In the genomic region with DNA sequence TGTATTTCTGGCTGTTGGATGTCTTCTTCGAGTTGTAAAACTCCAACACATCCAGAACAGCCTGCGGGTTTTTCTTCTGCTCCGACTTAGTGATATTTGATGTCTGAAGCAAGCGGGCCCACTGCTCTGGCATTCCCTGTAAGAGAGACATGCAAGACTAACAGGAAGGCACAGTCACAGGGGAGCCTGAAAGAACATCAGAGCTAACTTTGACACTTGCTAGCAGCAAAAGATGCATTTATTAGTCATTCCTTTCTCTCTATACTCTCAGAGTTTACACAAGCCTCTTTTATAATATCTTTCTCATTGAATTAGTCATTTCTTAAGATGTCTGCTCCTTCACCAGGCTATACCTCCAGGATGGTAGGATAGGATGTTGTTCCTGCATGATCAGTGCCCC, we compare ENCODE assay signal across 23 cellular contexts.
DNase-seq lines count a peak whose midpoint lies in the region; ATAC-seq and TF ChIP-seq lines count a peak whose summit lies in the region.
"Had no signal": no experiment of that assay in that cellular context is flagged by ENCODE, and none has a peak within 500 bp of the region (broad histone marks: within the 10 kb centered on the region; RNA-seq: fewer than 3 reads in every experiment).

No MANE protein-coding gene starts in this region.

- peaks cover 60% of the 10 kb centered on the region for H3K36me3 Mint-ChIP-seq in WTC11
- H3K36me3 Mint-ChIP-seq in osteocyte (ENCODE audit: unreplicated experiment) = no peaks in the 10 kb centered on the region

- POLR2A ChIA-PET in WTC11 (lab: Charles Lee) = no interaction called here

- H3K4me3 ChIP-seq in epithelial cell of esophagus (ENCODE audit: low read length) = no peak overlapping the region
- H3K4me3 ChIP-seq: body of pancreas, upper lobe of right lung had no signal

- no peak overlapping the region for H3K4me3 Mint-ChIP-seq in WTC11
- H3K4me3 Mint-ChIP-seq in osteocyte (ENCODE audit: unreplicated experiment) = no peak overlapping the region
- H3K4me3 Mint-ChIP-seq: activated naive CD8-positive, alpha-beta T cell treated with anti-CD3 and anti-CD28 coated beads, Interleukin-2, amount 10 ng/mL, durations not matched to agents 7 days and 5 days; CD4-positive, CD25-positive, alpha-beta regulatory T cell; endodermal cell had no signal

- peak; percentile 85 for DNase-seq in HT1080 (ENCODE audit: low read depth)
- DNase-seq in WTC11 (ENCODE audit: low spot score) = no peak
- DNase-seq in epithelial cell of esophagus (ENCODE audit: low read depth) = peak; percentile 36
- no peak for DNase-seq in osteocyte (ENCODE audit: extremely low spot score, unreplicated experiment)
- DNase-seq in NCI-H2029 (lab: John Stamatoyannopoulos, UW) = no peak
- DNase-seq in amniotic stem cell (lab: John Stamatoyannopoulos, UW) = no peak
- no peak for DNase-seq in islet precursor cell
- no peak for DNase-seq in GM03348 (ENCODE audit: low spot score)
- DNase-seq: activated CD4-positive, alpha-beta T cell treated with anti-CD3 and anti-CD28 coated beads, Interleukin-2, amount 50 U/mL, for 48 hours; activated CD8-positive, alpha-beta memory T cell treated with anti-CD3 and anti-CD28 coated beads, Interleukin-2, amount 50 U/mL, for 4 hours; activated naive CD8-positive, alpha-beta T cell treated with anti-CD3 and anti-CD28 coated beads, Interleukin-2, amount 10 ng/mL, durations not matched to agents 7 days and 5 days; body of pancreas; CD4-positive, CD25-positive, alpha-beta regulatory T cell; cortex of kidney; endodermal cell; KG1; left cardiac atrium; mammary epithelial cell; MV-4-11; NCI-H1694; NCI-H526; small intestine; upper lobe of right lung had no signal

- H3K27ac Mint-ChIP-seq in WTC11 (peak overlapping the region; percentile 24; the same call in 1 of the 2 replicates), osteocyte (ENCODE audit: unreplicated experiment) (peak overlapping the region; percentile 51)
- H3K27ac Mint-ChIP-seq: activated naive CD8-positive, alpha-beta T cell treated with anti-CD3 and anti-CD28 coated beads, Interleukin-2, amount 10 ng/mL, durations not matched to agents 7 days and 5 days; CD4-positive, CD25-positive, alpha-beta regulatory T cell; endodermal cell had no signal

- H3K9me3 Mint-ChIP-seq in WTC11 (no peaks in the 10 kb centered on the region), osteocyte (ENCODE audit: unreplicated experiment) (no peaks in the 10 kb centered on the region)
- H3K9me3 Mint-ChIP-seq: activated naive CD8-positive, alpha-beta T cell treated with anti-CD3 and anti-CD28 coated beads, Interleukin-2, amount 10 ng/mL, durations not matched to agents 7 days and 5 days; CD4-positive, CD25-positive, alpha-beta regulatory T cell; endodermal cell had no signal

- H3K4me1 Mint-ChIP-seq in WTC11 = no peaks in the 10 kb centered on the region
- peaks cover 21% of the 10 kb centered on the region for H3K4me1 Mint-ChIP-seq in osteocyte (ENCODE audit: unreplicated experiment)
- H3K4me1 Mint-ChIP-seq: CD4-positive, CD25-positive, alpha-beta regulatory T cell; endodermal cell had no signal

- no peak for ATAC-seq in WTC11
- ATAC-seq: body of pancreas, left cardiac atrium, upper lobe of right lung had no signal

- no peaks in the 10 kb centered on the region for H3K27me3 Mint-ChIP-seq in WTC11 (ENCODE audit: low read depth)
- H3K27me3 Mint-ChIP-seq in osteocyte (ENCODE audit: unreplicated experiment) = no peaks in the 10 kb centered on the region
- H3K27me3 Mint-ChIP-seq: activated naive CD8-positive, alpha-beta T cell treated with anti-CD3 and anti-CD28 coated beads, Interleukin-2, amount 10 ng/mL, durations not matched to agents 7 days and 5 days; CD4-positive, CD25-positive, alpha-beta regulatory T cell had no signal

- TF ChIP-seq CTCF in WTC11 (IDR thresholded peaks at IDR 0.05) (no peak), epithelial cell of esophagus (IDR thresholded peaks at IDR 0.05; ENCODE audit: insufficient read depth, low read depth, low read length, missing control alignments) (no peak), osteocyte (IDR thresholded peaks at IDR 0.05) (no peak)

- CTCF ChIA-PET in WTC11 (lab: Charles Lee) = interaction anchor here (0.8 kb wide), 1 partner anchor 332 kb away, joined by 4 read pairs; no protein-coding TSS in a partner anchor

TF ChIP-seq in WTC11, 78 proteins besides CTCF, POLR2A, EP300 and RAD21:
- TF ChIP-seq ZNF532 (CRISPR knock-in tag; IDR thresholded peaks at IDR 0.05; ENCODE audit: borderline replicate concordance) (no peak), OVOL2 (CRISPR knock-in tag; IDR thresholded peaks at IDR 0.05; ENCODE audit: borderline replicate concordance) (no peak), E2F5 (CRISPR knock-in tag; IDR thresholded peaks at IDR 0.05) (no peak), SMAD4 (CRISPR knock-in tag; IDR thresholded peaks at IDR 0.05) (no peak), ZNF219 (CRISPR knock-in tag; IDR thresholded peaks at IDR 0.05; ENCODE audit: borderline replicate concordance) (no peak), ZNF671 (CRISPR knock-in tag; IDR thresholded peaks at IDR 0.05) (no peak), TEAD1 (CRISPR knock-in tag; IDR thresholded peaks at IDR 0.05) (no peak)

Comparison
In these comparisons a context has a peak if more than half of its experiments do, and no peak if none do; other contexts are left out.
1. DNase-seq: peak in HT1080 (single experiment) and epithelial cell of esophagus (single experiment); none in WTC11 (single experiment), osteocyte (single experiment), NCI-H2029 (single experiment), amniotic stem cell (single experiment), islet precursor cell (single experiment) and GM03348 (single experiment).